ENCODE assay signal across 18 cellular contexts in genomic region chr10:122301811-122302115, GRCh38. TPM values are rescaled to one million over a fixed set of nuclear protein-coding genes. Genes with fewer than 3 reads are reported as not detected.
A peak's percentile ranks its signal among the peaks of the same experiment; 100 is the strongest.
DNase-seq lines count a peak whose midpoint lies in the region; ATAC-seq lines count a peak whose summit lies in the region.
"Had no signal": no experiment of that assay in that cellular context is flagged by ENCODE, and none has a peak within 500 bp of the region (broad histone marks: within the 10 kb centered on the region; RNA-seq: fewer than 3 reads in every experiment).

No MANE protein-coding gene starts in this region.

- H3K36me3 ChIP-seq in GM23248 (ENCODE audit: low read depth), result no peaks in the 10 kb centered on the region
- H3K36me3 ChIP-seq in skeletal muscle satellite cell (ENCODE audit: insufficient read depth, low read length), result no peaks in the 10 kb centered on the region
- H3K36me3 ChIP-seq in CD8-positive, alpha-beta memory T cell (ENCODE audit: insufficient read depth, low read length), result no peaks in the 10 kb centered on the region

- H3K9me3 Mint-ChIP-seq in CD8-positive, alpha-beta memory T cell, result peaks cover 0 to 4% (median 0%) of the 10 kb centered on the region in 5 donors

- H3K9ac ChIP-seq in GM23248 (peak overlapping the region; percentile 29; the same call in 1 of the 2 replicates), skeletal muscle satellite cell (ENCODE audit: low read depth, low read length) (peak overlapping the region; percentile 1)

- H3K4me1 ChIP-seq in GM23248 (ENCODE audit: insufficient read depth) (peaks cover 13% of the 10 kb centered on the region), skeletal muscle satellite cell (ENCODE audit: control insufficient read depth, insufficient read depth, low read length) (peaks cover 14% of the 10 kb centered on the region)
- H3K4me1 ChIP-seq in CD8-positive, alpha-beta memory T cell (ENCODE audit: insufficient read depth, low read length), result no peaks in the 10 kb centered on the region

- H3K4me1 Mint-ChIP-seq in CD8-positive, alpha-beta memory T cell, result peaks cover 3 to 9% (median 5%) of the 10 kb centered on the region in 3 donors

- H3K4me3 ChIP-seq in GM23248 (no peak overlapping the region), skeletal muscle satellite cell (ENCODE audit: low read length) (no peak overlapping the region)
- H3K4me3 ChIP-seq in CD8-positive, alpha-beta memory T cell (ENCODE audit: low read length), result no peak overlapping the region
- H3K4me3 ChIP-seq: GM12878 had no signal

- no peak overlapping the region for H2AFZ ChIP-seq in GM23248

- H3K9me3 ChIP-seq in GM23248 (ENCODE audit: low read depth) (no peaks in the 10 kb centered on the region), skeletal muscle satellite cell (replicated peaks; ENCODE audit: low read length) (no peaks in the 10 kb centered on the region)
- no peaks in the 10 kb centered on the region for H3K9me3 ChIP-seq in CD8-positive, alpha-beta memory T cell (ENCODE audit: low read length)

- ATAC-seq in HG03439 (IDR thresholded peaks at IDR 0.05; ENCODE audit: unreplicated experiment) (no peak), GM21423 (IDR thresholded peaks at IDR 0.05; ENCODE audit: unreplicated experiment) (no peak)
- ATAC-seq: GM12878, HCT116 had no signal

- H3K27me3 ChIP-seq in GM23248 (replicated peaks; ENCODE audit: insufficient read depth) (peaks cover 1% of the 10 kb centered on the region; the same call in 1 of the 2 replicates), layer of hippocampus (ENCODE audit: control insufficient read depth, insufficient read depth, low read length) (no peaks in the 10 kb centered on the region), skeletal muscle satellite cell (ENCODE audit: control insufficient read depth, insufficient read depth, low read length) (peaks cover 4% of the 10 kb centered on the region)
- no peaks in the 10 kb centered on the region for H3K27me3 ChIP-seq in CD8-positive, alpha-beta memory T cell (ENCODE audit: insufficient read depth, low read length, poor library complexity, severe bottlenecking)

- no peak for DNase-seq in GM23248
- no peak for DNase-seq in caudate nucleus (lab: John Stamatoyannopoulos, UW)
- no peak for DNase-seq in CD8-positive, alpha-beta memory T cell
- no peak for DNase-seq in NCI-H2081 (lab: John Stamatoyannopoulos, UW)
- DNase-seq: AML-193, NCI-H1092, NCI-H1694 treated with DMSO at 0.1 percent for 48 hours, NCI-H2171, NCI-H510A, NCI-H82, Right ventricle myocardium superior had no signal

- H4K20me1 ChIP-seq in GM23248 (ENCODE audit: insufficient read depth), result no peaks in the 10 kb centered on the region

- H3K4me2 ChIP-seq in GM23248 (ENCODE audit: unreplicated experiment) (no peak overlapping the region), skeletal muscle satellite cell (ENCODE audit: low read length) (peak overlapping the region; percentile 23)

- peaks cover 7 to 11% of the 10 kb centered on the region in 2 donors for H3K27me3 Mint-ChIP-seq in CD8-positive, alpha-beta memory T cell

- H3K9me2 ChIP-seq in GM23248 (ENCODE audit: insufficient read depth), result no peaks in the 10 kb centered on the region

- peaks cover 9% of the 10 kb centered on the region for H3F3A ChIP-seq in GM23248 (ENCODE audit: insufficient read depth)

- peak overlapping the region in 1 of 7 donors; percentile 33 for H3K4me3 Mint-ChIP-seq in CD8-positive, alpha-beta memory T cell

- 97 to 99% methylated on average over 7 of the region's 7 CpGs for WGBS in GM23248 (ENCODE audit: low coverage in 1 of 2, low lambda C conversion rate in 2 of 2, missing lambda C conversion rate in 2 of 2), 2 experiments

- no peaks in the 10 kb centered on the region for H3K79me2 ChIP-seq in GM23248 (ENCODE audit: insufficient read depth)

- in situ Hi-C loops in GM23248 (cut with MboI), result no loop called here

- CTCF ChIA-PET in CD8-positive, alpha-beta memory T cell (lab: Charles Lee), result interaction anchor here (1.1 to 2.3 kb wide), 3 partner anchors 133 to 264 kb away, joined by 3 to 5 read pairs (median 4); no protein-coding TSS in a partner anchor

- H3K27ac ChIP-seq in GM23248 (peak overlapping the region; percentile 60), caudate nucleus (ENCODE audit: low read depth, low read length) (peak overlapping the region; percentile 80), layer of hippocampus (ENCODE audit: low read depth, low read length) (peak overlapping the region; percentile 99)
- H3K27ac ChIP-seq in CD8-positive, alpha-beta memory T cell (ENCODE audit: low read depth, low read length), result no peak overlapping the region

- H3K36me3 Mint-ChIP-seq in CD8-positive, alpha-beta memory T cell, result no peaks in the 10 kb centered on the region

- peak overlapping the region in 4 of 8 donors; percentile 17 to 93 (median 90) for H3K27ac Mint-ChIP-seq in CD8-positive, alpha-beta memory T cell

- POLR2A ChIA-PET in CD8-positive, alpha-beta memory T cell (lab: Charles Lee), result no interaction called here

RNA-seq across cellular contexts. Expression of gene BTBD16, which starts 30.7 kb away (rescaled TPM):
- total RNA-seq in GM23248 (2014; rRNA removed; shearing (Covaris generic)), result not detected in 2 replicates
- polyA plus RNA-seq in GM23248 (2016; fragmentation: Nextera tagmentation; extraction: Ambion mirVana), result not detected in 2 replicates
- total RNA-seq in skeletal muscle satellite cell (2012; rRNA removed), result not detected in 2 replicates
- total RNA-seq in CD8-positive, alpha-beta memory T cell, result not detected
- polyA plus RNA-seq in CD8-positive, alpha-beta memory T cell, result not detected
- total RNA-seq: A673, GM12878, Right ventricle myocardium superior had no signal
